12 cellular contexts compared by ENCODE assay signal in genomic region chr3:141093971-141094401, GRCh38.
DNase-seq lines count a peak whose midpoint lies in the region; ATAC-seq and TF ChIP-seq lines count a peak whose summit lies in the region.
"Had no signal": no experiment of that assay in that cellular context is flagged by ENCODE, and none has a peak within 500 bp of the region (broad histone marks: within the 10 kb centered on the region; RNA-seq: fewer than 3 reads in every experiment).

No MANE protein-coding gene starts in this region.

- peaks cover 23% of the 10 kb centered on the region for H3K36me3 Mint-ChIP-seq in nephron progenitor cell (ENCODE audit: low read depth)
- H3K36me3 Mint-ChIP-seq: mesothelial cell of epicardium had no signal

- peaks cover 4% of the 10 kb centered on the region for H3K27me3 Mint-ChIP-seq in nephron progenitor cell (ENCODE audit: low read depth, poor library complexity)

- no peak for TF ChIP-seq CTCF in epithelial cell of esophagus (IDR thresholded peaks at IDR 0.05; ENCODE audit: insufficient read depth, low read depth, low read length, missing control alignments)
- TF ChIP-seq CTCF in nephron progenitor cell (IDR thresholded peaks at IDR 0.05): no peak
- no peak for TF ChIP-seq CTCF in GM20000 (IDR thresholded peaks at IDR 0.05; ENCODE audit: extremely low read depth, missing control alignments)

- peaks cover 72% of the 10 kb centered on the region for H3K4me1 Mint-ChIP-seq in nephron progenitor cell

- H3K4me3 ChIP-seq in epithelial cell of esophagus (ENCODE audit: low read length): no peak overlapping the region
- H3K4me3 ChIP-seq: colonic mucosa, thyroid gland had no signal

- H3K9me3 Mint-ChIP-seq in nephron progenitor cell: peaks cover 9% of the 10 kb centered on the region
- H3K9me3 Mint-ChIP-seq: mesothelial cell of epicardium had no signal

- peak; percentile 4 for DNase-seq in COLO668 (lab: John Stamatoyannopoulos, UW; ENCODE audit: unreplicated experiment)
- peak; percentile 4 for DNase-seq in NCI-H345 treated with DMSO at 0.1 percent for 48 hours (lab: John Stamatoyannopoulos, UW; ENCODE audit: unreplicated experiment)
- peak; percentile 67 for DNase-seq in epithelial cell of esophagus (ENCODE audit: low read depth)
- DNase-seq in nephron progenitor cell: no peak
- no peak for DNase-seq in stimulated activated CD4-positive, alpha-beta T cell treated with anti-CD3 and anti-CD28 coated beads, Interleukin-1b, Interleukin-23, amount 100 ng/mL, for 48 hours
- no peak for DNase-seq in GM20000 (ENCODE audit: low spot score)
- no peak for DNase-seq in inferior parietal cortex (ENCODE audit: extremely low spot score)
- DNase-seq: colonic mucosa, GF-D8 had no signal

- H3K4me3 Mint-ChIP-seq in nephron progenitor cell: no peak overlapping the region
- H3K4me3 Mint-ChIP-seq: mesothelial cell of epicardium had no signal

- H3K27ac Mint-ChIP-seq in nephron progenitor cell: peak overlapping the region; percentile 54

- ATAC-seq in HG02970 (IDR thresholded peaks at IDR 0.05; ENCODE audit: low FRiP score, unreplicated experiment): no peak

Comparison
In these comparisons a context has a peak if more than half of its experiments do, and no peak if none do; other contexts are left out.
1. DNase-seq: peak in COLO668 (single experiment), NCI-H345 treated with DMSO at 0.1 percent for 48 hours (single experiment) and epithelial cell of esophagus (single experiment); none in nephron progenitor cell (single experiment), stimulated activated CD4-positive, alpha-beta T cell treated with anti-CD3 and anti-CD28 coated beads, Interleukin-1b, Interleukin-23, amount 100 ng/mL, for 48 hours (single experiment), GM20000 (single experiment) and inferior parietal cortex (single experiment).